13 cellular contexts compared by ENCODE assay signal in the genomic region with DNA sequence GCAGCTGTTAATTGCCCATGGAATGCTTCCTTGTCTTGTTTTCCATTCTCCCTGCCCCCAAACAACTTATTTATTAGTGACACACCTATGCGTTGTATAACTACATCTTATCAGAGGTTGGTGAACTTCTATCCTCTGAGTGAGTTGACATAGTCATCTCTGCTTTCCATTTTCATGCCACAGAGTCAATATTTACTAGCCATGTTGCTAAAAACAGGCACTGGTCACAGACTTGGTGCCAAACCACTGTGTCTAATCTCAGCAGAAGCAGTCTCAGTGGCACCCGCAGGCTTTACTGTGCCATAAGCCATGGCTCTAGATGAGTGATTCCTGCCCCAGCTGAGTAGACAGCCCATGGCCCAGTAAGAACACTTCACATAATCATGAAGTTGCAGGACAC. TPM values are rescaled to one million over a fixed set of nuclear protein-coding genes. Genes with fewer than 3 reads are reported as not detected.
DNase-seq lines count a peak whose midpoint lies in the region; ATAC-seq and TF ChIP-seq lines count a peak whose summit lies in the region.
"Had no signal": no experiment of that assay in that cellular context is flagged by ENCODE, and none has a peak within 500 bp of the region (broad histone marks: within the 10 kb centered on the region; RNA-seq: fewer than 3 reads in every experiment).

No MANE protein-coding gene starts in this region.

- H3K36me3 ChIP-seq in WERI-Rb-1 (no peaks in the 10 kb centered on the region), mucosa of rectum (ENCODE audit: control insufficient read depth in 2 of 2, insufficient read depth in 2 of 2, low read length in 2 of 2) (peaks cover 0 to 2% of the 10 kb centered on the region in 2 donors)

- H3K9me3 Mint-ChIP-seq in activated naive CD8-positive, alpha-beta T cell treated with anti-CD3 and anti-CD28 coated beads for 36 hours, result no peaks in the 10 kb centered on the region
- H3K9me3 Mint-ChIP-seq in T-cell, result no peaks in the 10 kb centered on the region
- H3K9me3 Mint-ChIP-seq: CD4-positive, CD25-positive, alpha-beta regulatory T cell had no signal

- H3K9me3 ChIP-seq in WERI-Rb-1 (ENCODE audit: severe bottlenecking) (no peaks in the 10 kb centered on the region), mucosa of rectum (ENCODE audit: control insufficient read depth in 2 of 2, low read length in 2 of 2) (no peaks in the 10 kb centered on the region)

- H3K9ac ChIP-seq in mucosa of rectum (ENCODE audit: low read depth in 1 of 2, low read length in 2 of 2), result peak overlapping the region in 1 of 2 donors; percentile 41

- ATAC-seq in HG02981 (IDR thresholded peaks at IDR 0.05; ENCODE audit: unreplicated experiment) (peak; percentile 74), T-cell (replicated peaks in 1 of 4) (no peak)

- H3K27ac Mint-ChIP-seq in activated naive CD8-positive, alpha-beta T cell treated with anti-CD3 and anti-CD28 coated beads for 36 hours, result no peak overlapping the region
- no peak overlapping the region for H3K27ac Mint-ChIP-seq in T-cell
- H3K27ac Mint-ChIP-seq: activated naive CD8-positive, alpha-beta T cell; CD4-positive, CD25-positive, alpha-beta regulatory T cell; endodermal cell had no signal

- CTCF ChIA-PET in T-cell (lab: Charles Lee), result no interaction called here

- in situ Hi-C loops in ACHN (cut with HindIII; ENCODE audit: low pct_ligation_motif_present, low pct_unique_long_range_greater_than_20kb, low sequenced_read_pairs), result no loop called here

- no peak overlapping the region for H3K4me3 Mint-ChIP-seq in activated naive CD8-positive, alpha-beta T cell treated with anti-CD3 and anti-CD28 coated beads for 36 hours
- H3K4me3 Mint-ChIP-seq in T-cell, result no peak overlapping the region
- H3K4me3 Mint-ChIP-seq: activated naive CD8-positive, alpha-beta T cell; CD4-positive, CD25-positive, alpha-beta regulatory T cell; endodermal cell had no signal

- intact Hi-C loops in posterior cingulate gyrus (cut with DNase I), result no loop called here

- H3K27ac ChIP-seq in WERI-Rb-1 (0 out of 2 replicates have a peak overlapping the region, but pooled peaks have one; percentile 5), mucosa of rectum (ENCODE audit: low read depth in 2 of 2, low read length in 2 of 2) (peak overlapping the region; percentile 81 to 85)

- no peaks in the 10 kb centered on the region for H3K4me1 Mint-ChIP-seq in activated naive CD8-positive, alpha-beta T cell treated with anti-CD3 and anti-CD28 coated beads for 36 hours
- H3K4me1 Mint-ChIP-seq in T-cell, result peaks cover 0 to 6% (median 0%) of the 10 kb centered on the region in 3 donors
- H3K4me1 Mint-ChIP-seq: CD4-positive, CD25-positive, alpha-beta regulatory T cell; endodermal cell had no signal

- no peak for TF ChIP-seq CTCF in WERI-Rb-1 (IDR thresholded peaks at IDR 0.05; ENCODE audit: low read depth, low read length)

- POLR2A ChIA-PET in T-cell (lab: Charles Lee), result no interaction called here

- peaks cover 26 to 76% of the 10 kb centered on the region in 2 donors for H3K4me1 ChIP-seq in mucosa of rectum (ENCODE audit: control insufficient read depth in 2 of 2, insufficient read depth in 2 of 2, low read length in 2 of 2)

- H3K4me3 ChIP-seq in WERI-Rb-1 (ENCODE audit: low read depth, low read length), result no peak overlapping the region
- H3K4me3 ChIP-seq in mucosa of rectum (ENCODE audit: low read length in 2 of 2), result peak overlapping the region in 1 of 2 donors; percentile 41

- H3K27me3 ChIP-seq in WERI-Rb-1 (ENCODE audit: insufficient read depth, low read depth, severe bottlenecking) (no peaks in the 10 kb centered on the region), mucosa of rectum (ENCODE audit: control insufficient read depth in 2 of 2, insufficient read depth in 2 of 2, low read length in 2 of 2) (no peaks in the 10 kb centered on the region)

- DNase-seq in DMS153 (lab: John Stamatoyannopoulos, UW) (peak; percentile 74), WERI-Rb-1 (peak; percentile 39), ACHN (no peak), posterior cingulate gyrus (no peak), T-cell (no peak)
- no peak for DNase-seq in activated naive CD8-positive, alpha-beta T cell treated with anti-CD3 and anti-CD28 coated beads for 36 hours
- DNase-seq: activated CD4-positive, alpha-beta T cell treated with anti-CD3 and anti-CD28 coated beads, Interleukin-2, amount 50 U/mL, for 48 hours; CD4-positive, CD25-positive, alpha-beta regulatory T cell; endodermal cell; NCI-H1048 had no signal

- H3K36me3 Mint-ChIP-seq in activated naive CD8-positive, alpha-beta T cell treated with anti-CD3 and anti-CD28 coated beads for 36 hours, result no peaks in the 10 kb centered on the region
- peaks cover 13% of the 10 kb centered on the region for H3K36me3 Mint-ChIP-seq in T-cell
- H3K36me3 Mint-ChIP-seq: activated naive CD8-positive, alpha-beta T cell; CD4-positive, CD25-positive, alpha-beta regulatory T cell had no signal

- no peaks in the 10 kb centered on the region for H3K27me3 Mint-ChIP-seq in activated naive CD8-positive, alpha-beta T cell treated with anti-CD3 and anti-CD28 coated beads for 36 hours
- no peaks in the 10 kb centered on the region for H3K27me3 Mint-ChIP-seq in T-cell
- H3K27me3 Mint-ChIP-seq: activated naive CD8-positive, alpha-beta T cell; CD4-positive, CD25-positive, alpha-beta regulatory T cell had no signal

RNA-seq across cellular contexts. Expression of a gene that starts 26.5 kb away (rescaled TPM):
- total RNA-seq in activated naive CD8-positive, alpha-beta T cell treated with anti-CD3 and anti-CD28 coated beads for 36 hours, result under 1 TPM; 0.29 to 0.60 TPM
- total RNA-seq in T-cell, result 10 to 100 TPM in 1 of 5 donors, 1 to 10 TPM in 3, under 1 TPM in 1; 0.78 to 23.5 (median 6.1) TPM

Comparison
In these comparisons a context has a peak if more than half of its experiments do, and no peak if none do; other contexts are left out.
1. DNase-seq: peak in DMS153 (single experiment) and WERI-Rb-1 (single experiment); none in ACHN (single experiment), activated naive CD8-positive, alpha-beta T cell treated with anti-CD3 and anti-CD28 coated beads for 36 hours (single experiment), posterior cingulate gyrus (0 of 10) and T-cell (0 of 34).